In genomic region chr4:7206856-7207567, GRCh38 we compare ENCODE assay signal across 8 cellular contexts. TPM values are rescaled to one million over a fixed set of nuclear protein-coding genes. Genes with fewer than 3 reads are reported as not detected.
DNase-seq lines count a peak whose midpoint lies in the region; ATAC-seq lines count a peak whose summit lies in the region.

No MANE protein-coding gene starts in this region.

- ATAC-seq in right cardiac atrium, result peak; percentile 96
- no peak for ATAC-seq in GM19035 (IDR thresholded peaks at IDR 0.05; ENCODE audit: unreplicated experiment)

- peak overlapping the region; percentile 84 for H3K27ac ChIP-seq in right cardiac atrium (ENCODE audit: low read length)

- no peak overlapping the region for H3K4me3 ChIP-seq in right cardiac atrium (ENCODE audit: low read length)

- DNase-seq in GM03348 (ENCODE audit: low spot score) (peak; percentile 96), amygdala (lab: John Stamatoyannopoulos, UW) (peak in 46 of 56 donors; percentile 10 to 87 (median 50)), right cardiac atrium (peak; percentile 88 to 95 (median 94)), retina (peak; percentile 77), NCI-H446 treated with DMSO at 0.1 percent for 48 hours (lab: John Stamatoyannopoulos, UW) (no peak), SHP77 (lab: John Stamatoyannopoulos, UW) (no peak)
- DNase-seq in activated T-cell treated with anti-CD3 and anti-CD28 coated beads, Interleukin-2, amount 50 U/mL, for 48 hours, result no peak

- H3K27me3 ChIP-seq in right cardiac atrium (ENCODE audit: control insufficient read depth, insufficient read depth), result no peaks in the 10 kb centered on the region

- WGBS in right cardiac atrium, result 32% methylated on average over 21 of the region's 21 CpGs

- H3K9me3 ChIP-seq in right cardiac atrium (ENCODE audit: control insufficient read depth, low read length), result no peaks in the 10 kb centered on the region

- H3K4me1 ChIP-seq in right cardiac atrium (ENCODE audit: control insufficient read depth, insufficient read depth, low read length), result peaks cover 5% of the 10 kb centered on the region

- intact Hi-C loops in right cardiac atrium (cut with DNase I), result no loop called here

RNA-seq across cellular contexts. Expression of gene SORCS2, which starts 14.7 kb away (rescaled TPM):
- total RNA-seq in right cardiac atrium, result 1 to 10 TPM; 2.7 to 7.3 (median 2.8) TPM
- polyA plus RNA-seq in right cardiac atrium, result 2.1 TPM

Comparison
In these comparisons a context has a peak if more than half of its experiments do, and no peak if none do; other contexts are left out.
1. DNase-seq: peak in GM03348 (single experiment), amygdala (46 of 56), right cardiac atrium (3 of 3) and retina (single experiment); none in activated T-cell treated with anti-CD3 and anti-CD28 coated beads, Interleukin-2, amount 50 U/mL, for 48 hours (0 of 2), NCI-H446 treated with DMSO at 0.1 percent for 48 hours (single experiment) and SHP77 (0 of 2).